22 cellular contexts compared by ENCODE assay signal in the genomic region with DNA sequence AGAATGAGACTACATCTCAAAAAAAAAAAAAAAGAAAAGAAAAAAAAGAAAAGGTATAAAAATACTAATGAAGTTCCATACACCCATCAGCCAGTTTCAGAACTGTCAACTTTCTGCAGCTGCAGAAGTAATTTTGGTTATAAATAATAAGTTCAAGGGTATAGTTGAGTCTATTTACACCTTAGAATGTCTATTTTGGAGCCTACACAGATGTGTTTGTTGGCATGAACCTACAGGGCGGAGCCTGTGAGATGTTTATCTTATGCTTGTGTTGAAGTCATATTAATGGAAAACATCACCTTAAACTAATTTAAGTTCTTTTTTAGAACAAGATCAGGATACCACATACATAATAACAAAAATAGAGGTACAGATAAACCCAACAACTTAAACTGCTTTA.
"Had no signal": no experiment of that assay in that cellular context is flagged by ENCODE, and none has a peak within 500 bp of the region (broad histone marks: within the 10 kb centered on the region; RNA-seq: fewer than 3 reads in every experiment).

No MANE protein-coding gene starts in this region.

- H3K9me2 ChIP-seq: SK-N-SH had no signal

- DNase-seq: Karpas-422, KG1, MM.1S, NCI-H1048, NCI-H1105, NCI-H1417, NCI-H1436 treated with DMSO at 0.1 percent for 48 hours, NCI-H1694, NCI-H187 treated with DMSO at 0.1 percent for 48 hours, NCI-H2029 treated with DMSO at 0.1 percent for 48 hours, NCI-H2171 treated with DMSO at 0.1 percent for 48 hours, NCI-H345, NCI-H446 treated with DMSO at 0.1 percent for 48 hours, NCI-H510A treated with DMSO at 0.1 percent for 48 hours, NCI-H526, NCI-H748 treated with DMSO at 0.1 percent for 48 hours, PC-9, Peyer's patch, SHP77, SK-N-SH, SW 1271, T-cell had no signal

- H3K4me1 ChIP-seq: Peyer's patch had no signal

- ATAC-seq: T-cell had no signal

- H2AFZ ChIP-seq: PC-9 had no signal

- H3K4me3 ChIP-seq: PC-9, Peyer's patch had no signal

- H3K27me3 ChIP-seq: Peyer's patch had no signal

- H3K9me3 ChIP-seq: Peyer's patch, SK-N-SH had no signal

- H3K36me3 ChIP-seq: Peyer's patch had no signal

- H3K4me2 ChIP-seq: PC-9, SK-N-SH had no signal

- H3K9ac ChIP-seq: SK-N-SH had no signal

- H3K27ac ChIP-seq: PC-9, Peyer's patch had no signal
